Comparison of ENCODE assay signal across 13 cellular contexts in genomic region chr7:8290645-8291308, GRCh38. TPM values are rescaled to one million over a fixed set of nuclear protein-coding genes. Genes with fewer than 3 reads are reported as not detected.
DNase-seq lines count a peak whose midpoint lies in the region; FAIRE-seq and TF ChIP-seq lines count a peak whose summit lies in the region.
"Had no signal": no experiment of that assay in that cellular context is flagged by ENCODE, and none has a peak within 500 bp of the region (broad histone marks: within the 10 kb centered on the region; RNA-seq: fewer than 3 reads in every experiment).

No MANE protein-coding gene starts in this region.

- DNase-seq in GM13976 (ENCODE audit: low spot score), result no peak
- peak; percentile 96 for DNase-seq in NCI-H2029 (lab: John Stamatoyannopoulos, UW)
- DNase-seq in SK-N-DZ (ENCODE audit: low spot score), result peak; percentile 82
- peak; percentile 24 for DNase-seq in mucosa of gallbladder (ENCODE audit: low spot score)
- DNase-seq in GM19238 (ENCODE audit: insufficient read length, low spot score), result no peak
- DNase-seq in ACHN, result no peak
- DNase-seq in GM12891 (ENCODE audit: insufficient read length, low spot score), result no peak
- DNase-seq in activated CD4-positive, alpha-beta T cell treated with anti-CD3 and anti-CD28 coated beads for 48 hours, result no peak
- DNase-seq: activated CD4-positive, alpha-beta T cell treated with anti-CD3 and anti-CD28 coated beads for 1 hour; erythroblast; natural killer cell had no signal

- TF ChIP-seq CTCF in GM13976 (IDR thresholded peaks at IDR 0.05; ENCODE audit: borderline replicate concordance, control extremely low read depth, extremely low read depth, insufficient read depth, missing control alignments), result peak; percentile 5

- no peak for TF ChIP-seq POLR2A in GM12891 (IDR thresholded peaks at IDR 0.05; ENCODE audit: low read depth, low read length)

- in situ Hi-C loops in GM13976 (cut with MboI; ENCODE audit: low sequenced_read_pairs, unreplicated experiment) (no loop called here), ACHN (cut with HindIII; ENCODE audit: low pct_ligation_motif_present, low pct_unique_long_range_greater_than_20kb, low sequenced_read_pairs) (no loop called here)

- FAIRE-seq in GM12891 (lab: Jason Lieb, UNC), result no peak
- FAIRE-seq: GM12878 had no signal

TF ChIP-seq in GM12891, 5 proteins besides CTCF, POLR2A, EP300 and RAD21:
- TF ChIP-seq PAX5 (IDR thresholded peaks at IDR 0.05; ENCODE audit: insufficient read depth, low read length, severe bottlenecking) (no peak), TAF1 (IDR thresholded peaks at IDR 0.05; ENCODE audit: low read depth, low read length) (no peak), POU2F2 (IDR thresholded peaks at IDR 0.05; ENCODE audit: low read depth, low read length) (no peak), SPI1 (IDR thresholded peaks at IDR 0.05; ENCODE audit: low read depth, low read length) (no peak), POLR2AphosphoS5 (IDR thresholded peaks at IDR 0.05; ENCODE audit: low read depth, low read length) (no peak)

RNA-seq across cellular contexts. Expression of gene ICA1, which starts 28.8 kb away (rescaled TPM):
- polyA plus RNA-seq in SK-N-DZ (2014; cell fraction: cytosol; rRNA removed), result 195 and 220 TPM in 2 replicates
- 258 and 321 TPM in 2 replicates for polyA plus RNA-seq in SK-N-DZ (2014; cell fraction: nucleus; rRNA removed)
- total RNA-seq in mucosa of gallbladder, result 26.4 TPM
- 3.7 TPM for polyA plus RNA-seq in GM12891 (2012; ENCODE audit: low read depth, missing spikeins)
- total RNA-seq: SJSA1 had no signal

Comparison
In these comparisons a context has a peak if more than half of its experiments do, and no peak if none do; other contexts are left out.
1. DNase-seq: peak in NCI-H2029 (single experiment), SK-N-DZ (single experiment) and mucosa of gallbladder (single experiment); none in GM13976 (single experiment), GM19238 (single experiment), ACHN (single experiment), GM12891 (single experiment) and activated CD4-positive, alpha-beta T cell treated with anti-CD3 and anti-CD28 coated beads for 48 hours (single experiment).